ENCODE assay signal across 1 cellular context in the genomic region with DNA sequence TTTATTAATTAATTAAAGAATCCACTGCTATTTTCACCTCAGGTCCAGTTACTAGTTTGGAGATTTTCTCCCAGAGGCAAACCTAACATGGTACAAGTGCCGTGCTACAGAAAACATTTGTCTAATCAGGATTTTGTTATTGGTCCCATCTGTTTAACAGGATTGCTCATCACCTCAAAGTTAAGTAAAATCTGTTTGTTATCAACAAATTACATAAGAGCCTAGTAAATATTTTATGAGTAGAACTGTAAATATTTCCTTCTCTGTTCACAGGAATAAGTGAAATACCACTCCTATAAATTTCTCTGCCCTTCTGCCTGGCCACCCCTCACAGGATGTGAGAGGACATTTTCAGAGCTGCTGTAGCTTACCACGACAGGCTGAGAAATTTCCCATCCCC.
TF ChIP-seq lines count a peak whose summit lies in the region.

No MANE protein-coding gene starts in this region.

TF ChIP-seq in SK-N-SH, 30 proteins besides CTCF, POLR2A, EP300 and RAD21 (continued from another document):
- TF ChIP-seq TAF1 (IDR thresholded peaks at IDR 0.05; ENCODE audit: borderline replicate concordance, low read depth, low read length), result no peak
- TF ChIP-seq FOXJ3 (CRISPR knock-in tag; IDR thresholded peaks at IDR 0.05), result no peak
- TF ChIP-seq POLR2AphosphoS5 (IDR thresholded peaks at IDR 0.05; ENCODE audit: low read depth, low read length), result no peak
- no peak for TF ChIP-seq MEF2A (IDR thresholded peaks at IDR 0.05; ENCODE audit: borderline replicate concordance, low read depth)
- TF ChIP-seq, protein P1, sequence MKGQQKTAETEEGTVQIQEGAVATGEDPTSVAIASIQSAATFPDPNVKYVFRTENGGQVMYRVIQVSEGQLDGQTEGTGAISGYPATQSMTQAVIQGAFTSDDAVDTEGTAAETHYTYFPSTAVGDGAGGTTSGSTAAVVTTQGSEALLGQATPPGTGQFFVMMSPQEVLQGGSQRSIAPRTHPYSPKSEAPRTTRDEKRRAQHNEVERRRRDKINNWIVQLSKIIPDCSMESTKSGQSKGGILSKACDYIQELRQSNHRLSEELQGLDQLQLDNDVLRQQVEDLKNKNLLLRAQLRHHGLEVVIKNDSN (IDR thresholded peaks at IDR 0.05; ENCODE audit: borderline replicate concordance, low read depth), result no peak
- TF ChIP-seq EZH2phosphoT487 (IDR thresholded peaks at IDR 0.05; ENCODE audit: borderline replicate concordance, low read depth), result no peak
- TF ChIP-seq, protein P2, sequence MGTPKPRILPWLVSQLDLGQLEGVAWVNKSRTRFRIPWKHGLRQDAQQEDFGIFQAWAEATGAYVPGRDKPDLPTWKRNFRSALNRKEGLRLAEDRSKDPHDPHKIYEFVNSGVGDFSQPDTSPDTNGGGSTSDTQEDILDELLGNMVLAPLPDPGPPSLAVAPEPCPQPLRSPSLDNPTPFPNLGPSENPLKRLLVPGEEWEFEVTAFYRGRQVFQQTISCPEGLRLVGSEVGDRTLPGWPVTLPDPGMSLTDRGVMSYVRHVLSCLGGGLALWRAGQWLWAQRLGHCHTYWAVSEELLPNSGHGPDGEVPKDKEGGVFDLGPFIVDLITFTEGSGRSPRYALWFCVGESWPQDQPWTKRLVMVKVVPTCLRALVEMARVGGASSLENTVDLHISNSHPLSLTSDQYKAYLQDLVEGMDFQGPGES (IDR thresholded peaks at IDR 0.05; ENCODE audit: low read depth, low read length), result no peak
TF ChIP-seq in SK-N-SH: peak in this region for 0.
